Comparison of ENCODE assay signal across 29 cellular contexts in the genomic region with DNA sequence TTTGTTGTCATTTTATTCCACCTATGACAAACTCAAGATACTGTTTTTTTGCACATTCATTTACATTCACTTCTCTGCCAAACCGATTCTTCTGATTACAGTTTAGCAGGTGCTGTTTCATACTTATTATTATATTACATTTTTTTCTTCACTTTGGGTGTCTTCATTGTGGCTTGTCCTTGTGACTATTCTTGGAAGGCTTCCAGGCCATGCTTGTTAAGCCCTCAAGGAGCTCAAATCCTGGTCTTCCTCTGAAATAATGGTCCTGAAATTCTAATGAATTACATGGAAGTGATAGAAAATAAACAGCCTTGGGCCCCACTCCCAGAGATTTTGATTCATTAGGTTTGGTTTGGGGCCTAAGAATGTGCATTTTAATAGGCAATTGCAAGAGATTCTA. TPM values are rescaled to one million over a fixed set of nuclear protein-coding genes. Genes with fewer than 3 reads are reported as not detected.
"Had no signal": no experiment of that assay in that cellular context is flagged by ENCODE, and none has a peak within 500 bp of the region (broad histone marks: within the 10 kb centered on the region; RNA-seq: fewer than 3 reads in every experiment).

No MANE protein-coding gene starts in this region.

- FAIRE-seq: islet of Langerhans, small intestine had no signal

- H3K4me1 ChIP-seq: left ventricle myocardium inferior, spleen had no signal

- H3K4me3 ChIP-seq: left ventricle myocardium inferior, lung, spleen, tibial nerve, vagina had no signal

- ATAC-seq: naive thymus-derived CD4-positive, alpha-beta T cell; natural killer cell treated with Interleukin-12 subunit alpha and Interleukin-12 subunit beta and Interleukin-15 and Interleukin-18, amount 100 ng/mL, for 72 hours; right cardiac atrium; sciatic nerve; stimulated activated effector memory CD8-positive, alpha-beta T cell treated with anti-CD3 and anti-CD28 coated beads, Interleukin-12 subunit alpha, Interleukin-12 subunit beta, amount 100 ng/mL, for 72 hours; stimulated activated naive CD8-positive, alpha-beta T cell treated with anti-CD3 and anti-CD28 coated beads, Interleukin-15, amount 100 ng/mL, for 72 hours had no signal

- DNase-seq: hypothalamus; immature natural killer cell; left ventricle myocardium inferior; mesendoderm; naive thymus-derived CD4-positive, alpha-beta T cell; retina; right cardiac atrium; small intestine; spleen; stimulated activated CD4-positive, alpha-beta T cell treated with anti-CD3 and anti-CD28 coated beads, Interleukin-4, amount 100 ng/mL, for 24 hours; stimulated activated naive CD4-positive, alpha-beta T cell treated with Interleukin-2 at 50 U/mL for 16 hours; stimulated activated naive CD8-positive, alpha-beta T cell treated with anti-CD3 and anti-CD28 coated beads, Interleukin-15, amount 100 ng/mL, for 72 hours; substantia nigra had no signal

- H3K36me3 ChIP-seq: left ventricle myocardium inferior, spleen, tibial nerve, vagina had no signal

- H3K27me3 ChIP-seq: tibial nerve, vagina had no signal

- H3K27ac ChIP-seq: left ventricle myocardium inferior, spleen, tibial nerve had no signal

- H3K9me3 ChIP-seq: left ventricle myocardium inferior, spleen, tibial nerve, vagina had no signal

RNA-seq across cellular contexts. Expression of gene KRTAP2-4, which starts 1.4 kb away (rescaled TPM):
- total RNA-seq: kidney epithelial cell; left ventricle myocardium inferior; lung; mesothelial cell of epicardium; mononuclear cell; naive thymus-derived CD4-positive, alpha-beta T cell; natural killer cell treated with Interleukin-12 subunit alpha and Interleukin-12 subunit beta and Interleukin-15 and Interleukin-18, amount 100 ng/mL, for 72 hours; osteocyte; progenitor cell of endocrine pancreas; right cardiac atrium; sciatic nerve; spleen; temporal lobe; tibial nerve; ureter; vagina had no signal
- polyA plus RNA-seq: immature natural killer cell; lung; naive thymus-derived CD4-positive, alpha-beta T cell; neural cell; right cardiac atrium; small intestine; spleen; thymus had no signal

RNA-seq across cellular contexts. Expression of gene KRTAP2-3, which starts 4.4 kb away (rescaled TPM):
- total RNA-seq: left ventricle myocardium inferior; lung; mononuclear cell; naive thymus-derived CD4-positive, alpha-beta T cell; natural killer cell treated with Interleukin-12 subunit alpha and Interleukin-12 subunit beta and Interleukin-15 and Interleukin-18, amount 100 ng/mL, for 72 hours; osteocyte; progenitor cell of endocrine pancreas; right cardiac atrium; sciatic nerve; spleen; temporal lobe; tibial nerve; ureter; vagina had no signal
- polyA plus RNA-seq: immature natural killer cell; lung; naive thymus-derived CD4-positive, alpha-beta T cell; neural cell; right cardiac atrium; small intestine; spleen had no signal

RNA-seq across cellular contexts. Expression of gene KRTAP2-2, which starts 9.3 kb away (rescaled TPM):
- total RNA-seq: kidney epithelial cell; left ventricle myocardium inferior; lung; mesothelial cell of epicardium; mononuclear cell; naive thymus-derived CD4-positive, alpha-beta T cell; natural killer cell treated with Interleukin-12 subunit alpha and Interleukin-12 subunit beta and Interleukin-15 and Interleukin-18, amount 100 ng/mL, for 72 hours; osteocyte; progenitor cell of endocrine pancreas; right cardiac atrium; sciatic nerve; spleen; temporal lobe; tibial nerve; ureter; vagina had no signal
- polyA plus RNA-seq: immature natural killer cell; lung; naive thymus-derived CD4-positive, alpha-beta T cell; neural cell; right cardiac atrium; small intestine; spleen; thymus had no signal

RNA-seq across cellular contexts. Expression of gene KRTAP2-1, which starts 17.2 kb away (rescaled TPM):
- total RNA-seq: kidney epithelial cell; left ventricle myocardium inferior; lung; mesothelial cell of epicardium; mononuclear cell; naive thymus-derived CD4-positive, alpha-beta T cell; natural killer cell treated with Interleukin-12 subunit alpha and Interleukin-12 subunit beta and Interleukin-15 and Interleukin-18, amount 100 ng/mL, for 72 hours; osteocyte; progenitor cell of endocrine pancreas; right cardiac atrium; sciatic nerve; spleen; temporal lobe; tibial nerve; ureter; vagina had no signal
- polyA plus RNA-seq: immature natural killer cell; lung; naive thymus-derived CD4-positive, alpha-beta T cell; neural cell; right cardiac atrium; small intestine; spleen had no signal

RNA-seq across cellular contexts. Expression of gene KRTAP4-7, which starts 19.6 kb away (rescaled TPM):
- total RNA-seq: kidney epithelial cell; left ventricle myocardium inferior; lung; mesothelial cell of epicardium; mononuclear cell; naive thymus-derived CD4-positive, alpha-beta T cell; natural killer cell treated with Interleukin-12 subunit alpha and Interleukin-12 subunit beta and Interleukin-15 and Interleukin-18, amount 100 ng/mL, for 72 hours; osteocyte; progenitor cell of endocrine pancreas; right cardiac atrium; sciatic nerve; spleen; temporal lobe; tibial nerve; ureter; vagina had no signal
- polyA plus RNA-seq: immature natural killer cell; lung; naive thymus-derived CD4-positive, alpha-beta T cell; neural cell; right cardiac atrium; small intestine; spleen; thymus had no signal
